Comparison of ENCODE assay signal across 7 cellular contexts in the genomic region with DNA sequence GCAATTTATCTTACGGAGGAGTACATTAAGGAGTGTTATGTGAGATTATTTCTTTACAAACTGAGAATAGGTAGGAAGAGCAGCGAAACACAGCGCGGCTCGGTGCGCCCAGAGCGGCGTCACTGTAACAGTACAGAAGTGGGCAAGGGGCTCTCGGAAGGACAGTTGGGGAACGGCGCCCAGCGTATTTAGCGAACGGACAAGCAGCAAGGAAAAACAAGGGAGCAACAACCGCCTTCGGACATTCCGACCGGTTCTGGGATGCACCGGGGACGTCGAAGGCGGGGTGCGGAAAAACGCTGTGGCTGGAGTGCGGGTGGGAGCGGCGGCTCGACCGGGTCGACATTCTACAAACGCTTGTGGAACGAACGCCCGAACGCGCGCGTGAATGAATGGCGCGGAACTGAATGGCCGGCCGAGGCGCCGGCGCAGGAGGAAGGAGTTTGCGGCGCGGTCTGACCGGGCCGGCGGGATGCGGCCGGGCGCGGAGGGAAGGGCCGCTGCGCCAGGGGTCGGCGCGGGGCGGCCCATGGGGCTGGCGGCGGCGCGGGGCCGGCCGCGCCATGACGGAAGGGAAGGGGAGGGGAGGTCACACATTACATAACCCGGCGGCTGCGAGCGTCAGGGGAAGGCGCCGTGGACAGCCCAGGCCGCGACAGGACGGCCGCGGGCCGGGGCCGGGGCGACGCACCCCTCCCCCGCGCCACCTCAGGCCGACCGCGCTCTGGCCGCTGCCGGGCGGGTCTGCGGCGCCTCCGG. TPM values are rescaled to one million over a fixed set of nuclear protein-coding genes. Genes with fewer than 3 reads are reported as not detected.
A peak's percentile ranks its signal among the peaks of the same experiment; 100 is the strongest.
DNase-seq lines count a peak whose midpoint lies in the region; ATAC-seq and TF ChIP-seq lines count a peak whose summit lies in the region.

No MANE protein-coding gene starts in this region.

- H3K36me3 Mint-ChIP-seq in HFFc6 (ENCODE audit: low read depth) = no peaks in the 10 kb centered on the region; the same call in 1 of the 2 replicates

- TF ChIP-seq CTCF in HFFc6 (IDR thresholded peaks at IDR 0.05) (no peak), NB4 (IDR thresholded peaks at IDR 0.05; ENCODE audit: low read depth, low read length) (no peak), lung (IDR thresholded peaks at IDR 0.05; ENCODE audit: control extremely low read depth, extremely low read depth) (no peak)

- peaks cover 4 to 14% of the 10 kb centered on the region in 2 donors for H3K4me1 ChIP-seq in lung (ENCODE audit: control insufficient read depth in 2 of 2, insufficient read depth in 2 of 2, low read length in 2 of 2)

- peak overlapping the region; percentile 94 to 99 for H3K27ac ChIP-seq in lung (ENCODE audit: low read depth in 1 of 2, low read length in 1 of 2)

- H3K9me3 ChIP-seq in lung (ENCODE audit: control insufficient read depth in 2 of 2, insufficient read depth in 1 of 2, low read length in 1 of 2) = no peaks in the 10 kb centered on the region

- no peaks in the 10 kb centered on the region for H3K9me3 Mint-ChIP-seq in HFFc6

- no peaks in the 10 kb centered on the region for H3K27me3 ChIP-seq in lung (ENCODE audit: control insufficient read depth, insufficient read depth)

- WGBS in lung, 2 donors = 0% methylated on average over 69 to 95 of the region's 95 CpGs

- H3K27me3 Mint-ChIP-seq in HFFc6 (ENCODE audit: insufficient read depth) = peaks cover 8% of the 10 kb centered on the region

- no peak for TF ChIP-seq POLR2A in NB4 (IDR thresholded peaks at IDR 0.05; ENCODE audit: extremely low read depth, insufficient read length)

- peak overlapping the region; percentile 96 for H3K27ac Mint-ChIP-seq in HFFc6

- ATAC-seq in GM18499 (IDR thresholded peaks at IDR 0.05; ENCODE audit: insufficient read depth, unreplicated experiment) (peak; percentile 9), lung (ENCODE audit: insufficient read depth, low FRiP score) (peak; percentile 10)

- H3K36me3 ChIP-seq in lung (ENCODE audit: control insufficient read depth in 2 of 2, insufficient read depth in 2 of 2, low read length in 2 of 2) = no peaks in the 10 kb centered on the region

- DNase-seq in HFFc6 (peak; percentile 30), NB4 (ENCODE audit: low read depth) (peak; percentile 78), lung (ENCODE audit: low spot score) (peak; percentile 68)
- peak; percentile 43 for DNase-seq in activated CD4-positive, alpha-beta T cell treated with anti-CD3 and anti-CD28 coated beads, Interleukin-2, amount 50 U/mL, for 1 hour
- peak; percentile 51 for DNase-seq in effector CD4-positive, alpha-beta T cell
- DNase-seq in stimulated activated CD8-positive, alpha-beta memory T cell treated with anti-CD3 and anti-CD28 coated beads, Interleukin-12 subunit alpha, Interleukin-12 subunit beta, amount 100 ng/mL, for 4 hours (ENCODE audit: low read depth) = peak; percentile 32

- H3K4me3 Mint-ChIP-seq in HFFc6 = peak overlapping the region; percentile 98

- H3K4me1 Mint-ChIP-seq in HFFc6 (ENCODE audit: low read depth) = peaks cover 50% of the 10 kb centered on the region

- peak overlapping the region; percentile 87 for H3K4me3 ChIP-seq in NB4 (ENCODE audit: low read depth, low read length)
- H3K4me3 ChIP-seq in lung = peak overlapping the region; percentile 80

RNA-seq across cellular contexts. Expression of a gene that starts 0.6 kb away (rescaled TPM):
- total RNA-seq in HFFc6 (2021; fragmentation: NEBNext Ultra II Directional; extraction: Animal tissue kit (Norgen Biotek cat#: 25700)) = 10 to 100 TPM; 17.0 to 19.2 (median 18.6) TPM
- total RNA-seq in lung = 100 to 1,000 TPM in 1 of 2 donors, 10 to 100 TPM in 1; 45.9 to 165 TPM
- polyA plus RNA-seq in lung = 10 to 100 TPM; 13.7 to 23.1 TPM

Comparison
In these comparisons a context has a peak if more than half of its experiments do, and no peak if none do; other contexts are left out.
1. Peak in every context shown above with its lines: DNase-seq, ATAC-seq, H3K4me3 ChIP-seq and H3K27ac ChIP-seq.